9 cellular contexts compared by ENCODE assay signal in the genomic region with DNA sequence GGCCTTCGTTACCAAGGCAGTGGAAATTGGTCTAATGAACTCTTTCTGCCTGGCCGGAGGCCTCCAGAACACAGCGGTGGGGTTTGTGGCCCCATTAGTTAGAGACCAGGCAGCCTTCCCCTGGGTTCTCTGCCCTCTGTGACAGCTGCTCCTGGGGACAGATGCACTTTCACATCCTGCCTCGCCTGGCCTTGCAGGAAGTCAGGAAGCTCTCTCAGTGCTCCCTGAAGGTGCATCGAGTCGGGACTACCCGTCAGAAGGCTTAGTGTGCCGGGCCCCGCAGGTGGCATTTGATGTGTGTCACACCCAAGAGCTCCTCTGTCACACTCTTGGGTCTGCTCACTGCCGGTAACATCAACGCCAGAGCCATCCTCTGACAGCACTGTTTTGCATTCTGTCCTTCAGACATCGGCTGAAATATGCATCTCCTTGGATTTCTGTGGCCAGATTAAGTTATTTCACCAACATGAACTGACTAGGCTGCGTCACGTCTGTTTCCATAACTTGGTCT.
DNase-seq lines count a peak whose midpoint lies in the region; ATAC-seq and TF ChIP-seq lines count a peak whose summit lies in the region.
"Had no signal": no experiment of that assay in that cellular context is flagged by ENCODE, and none has a peak within 500 bp of the region (broad histone marks: within the 10 kb centered on the region; RNA-seq: fewer than 3 reads in every experiment).

No MANE protein-coding gene starts in this region.

- peaks cover 0 to 74% of the 10 kb centered on the region in 2 donors for H3K4me1 ChIP-seq in right atrium auricular region
- peaks cover 37 to 68% (median 58%) of the 10 kb centered on the region in 3 donors for H3K4me1 ChIP-seq in skeletal muscle tissue (ENCODE audit: control insufficient read depth in 3 of 3, insufficient read depth in 3 of 3, low read length in 3 of 3)
- H3K4me1 ChIP-seq in neural progenitor cell = no peaks in the 10 kb centered on the region
- H3K4me1 ChIP-seq in left lung = peaks cover 4 to 48% of the 10 kb centered on the region in 2 donors

- H3K27me3 ChIP-seq in right atrium auricular region (no peaks in the 10 kb centered on the region), skeletal muscle tissue (ENCODE audit: control insufficient read depth in 3 of 3, insufficient read depth in 3 of 3, low read length in 3 of 3) (no peaks in the 10 kb centered on the region), neural progenitor cell (no peaks in the 10 kb centered on the region), left lung (no peaks in the 10 kb centered on the region)

- intact Hi-C loops in Right ventricle myocardium inferior (cut with DNase I) (no loop called here), left lung (cut with DNase I) (no loop called here)

- H3K27me3 Mint-ChIP-seq in neural progenitor cell (ENCODE audit: insufficient read depth, low read depth) = peaks cover 8% of the 10 kb centered on the region

- peak overlapping the region; percentile 41 to 75 for H3K27ac ChIP-seq in right atrium auricular region
- peak overlapping the region; percentile 41 for H3K27ac ChIP-seq in skeletal muscle tissue (ENCODE audit: low read depth, low read length)
- H3K27ac ChIP-seq in neural progenitor cell = no peak overlapping the region
- no peak overlapping the region for H3K27ac ChIP-seq in left lung

- H3K36me3 ChIP-seq in right atrium auricular region (no peaks in the 10 kb centered on the region), skeletal muscle tissue (ENCODE audit: control insufficient read depth in 3 of 3, insufficient read depth in 3 of 3, low read length in 3 of 3) (no peaks in the 10 kb centered on the region), neural progenitor cell (no peaks in the 10 kb centered on the region), left lung (no peaks in the 10 kb centered on the region)

- H3K36me3 Mint-ChIP-seq in neural progenitor cell = no peaks in the 10 kb centered on the region

- H3K4me2 ChIP-seq in neural progenitor cell = no peak overlapping the region
- H3K4me2 ChIP-seq: A549 had no signal

- peaks cover 65% of the 10 kb centered on the region for H3K4me1 Mint-ChIP-seq in neural progenitor cell

- DNase-seq in right atrium auricular region (ENCODE audit: low spot score) (peak; percentile 58), Right ventricle myocardium inferior (ENCODE audit: missing footprints) (no peak), ureter (ENCODE audit: low spot score) (peak; percentile 38), neural progenitor cell (ENCODE audit: low spot score) (no peak), left lung (no peak), medulla oblongata (ENCODE audit: extremely low spot score) (no peak)
- DNase-seq in activated gamma-delta T cell treated with anti-CD3 and anti-CD28 coated beads, Interleukin-2, amount 50 U/mL, for 16 hours (ENCODE audit: low read depth) = peak; percentile 38

- no peak overlapping the region for H3K27ac Mint-ChIP-seq in neural progenitor cell

- H2AFZ ChIP-seq in neural progenitor cell (replicated peaks) = no peak overlapping the region

- H3K9ac ChIP-seq in skeletal muscle tissue (ENCODE audit: low read depth in 1 of 3, low read length in 3 of 3) (no peak overlapping the region), neural progenitor cell (no peak overlapping the region)

- no peaks in the 10 kb centered on the region for H3K9me3 Mint-ChIP-seq in neural progenitor cell

- H3K79me2 ChIP-seq in neural progenitor cell (ENCODE audit: low read depth) = no peaks in the 10 kb centered on the region

- no peaks in the 10 kb centered on the region for H4K20me1 ChIP-seq in neural progenitor cell (ENCODE audit: low read depth)

- no peak overlapping the region for H3K4me3 Mint-ChIP-seq in neural progenitor cell

- H3K4me3 ChIP-seq in right atrium auricular region (no peak overlapping the region), skeletal muscle tissue (ENCODE audit: low read length in 3 of 3) (peak overlapping the region in 1 of 3 donors; percentile 6), neural progenitor cell (no peak overlapping the region), left lung (no peak overlapping the region)
- H3K4me3 ChIP-seq: A549 had no signal

- ATAC-seq in Right ventricle myocardium inferior (no peak), left lung (no peak)
- ATAC-seq: A549 had no signal

- H3K9me3 ChIP-seq in right atrium auricular region (no peaks in the 10 kb centered on the region), skeletal muscle tissue (ENCODE audit: control insufficient read depth in 3 of 3, low read length in 3 of 3) (no peaks in the 10 kb centered on the region), neural progenitor cell (ENCODE audit: low read depth) (no peaks in the 10 kb centered on the region), left lung (no peaks in the 10 kb centered on the region)
- H3K9me3 ChIP-seq: A549 had no signal

- no peak for TF ChIP-seq CTCF in right atrium auricular region (IDR thresholded peaks at IDR 0.05)
- TF ChIP-seq CTCF in neural progenitor cell (IDR thresholded peaks at IDR 0.05) = no peak
- TF ChIP-seq CTCF in left lung (IDR thresholded peaks at IDR 0.05) = no peak

- H3F3A ChIP-seq in neural progenitor cell (ENCODE audit: low read depth) = no peaks in the 10 kb centered on the region

Comparison
In these comparisons a context has a peak if more than half of its experiments do, and no peak if none do; other contexts are left out.
1. DNase-seq: peak in right atrium auricular region (single experiment), activated gamma-delta T cell treated with anti-CD3 and anti-CD28 coated beads, Interleukin-2, amount 50 U/mL, for 16 hours (single experiment) and ureter (single experiment); none in Right ventricle myocardium inferior (single experiment), neural progenitor cell (single experiment), left lung (0 of 2) and medulla oblongata (single experiment).
2. H3K27ac ChIP-seq: peak in right atrium auricular region (2 of 2) and skeletal muscle tissue (single experiment); none in neural progenitor cell (single experiment) and left lung (0 of 2).